8 cellular contexts compared by ENCODE assay signal in genomic region chr10:60208676-60209269, GRCh38.
DNase-seq lines count a peak whose midpoint lies in the region; ATAC-seq, FAIRE-seq and TF ChIP-seq lines count a peak whose summit lies in the region.

No MANE protein-coding gene starts in this region.

- H3K27ac Mint-ChIP-seq in neural crest cell (ENCODE audit: unreplicated experiment), result no peak overlapping the region

- DNase-seq in AG09309 (ENCODE audit: low read depth) (no peak), NCI-H82 (lab: John Stamatoyannopoulos, UW) (peak; percentile 77), neural crest cell (ENCODE audit: low read depth, low spot score) (no peak), activated gamma-delta T cell (lab: John Stamatoyannopoulos, UW) (no peak)

- H3K36me3 Mint-ChIP-seq in neural crest cell (ENCODE audit: low read depth), result peaks cover 2% of the 10 kb centered on the region

- TF ChIP-seq CTCF in AG09309 (IDR thresholded peaks at IDR 0.05; ENCODE audit: control insufficient read depth, insufficient read depth, low read depth, low read length, missing control alignments), result peak; percentile 72
- TF ChIP-seq CTCF in neural crest cell (conservative IDR thresholded peaks at IDR 0.05), result peak; percentile 83

- no peaks in the 10 kb centered on the region for H3K27me3 Mint-ChIP-seq in neural crest cell (ENCODE audit: low read depth)

- no peak overlapping the region for H3K4me3 ChIP-seq in AG09309 (ENCODE audit: control insufficient read depth, low read depth, low read length)

- peak; percentile 48 for FAIRE-seq in endometrium (lab: Jason Lieb, UNC)

- ATAC-seq in GM19351 (IDR thresholded peaks at IDR 0.05; ENCODE audit: unreplicated experiment), result peak; percentile 70
- ATAC-seq in HG02938 (IDR thresholded peaks at IDR 0.05; ENCODE audit: unreplicated experiment), result no peak
- ATAC-seq in HG02973 (IDR thresholded peaks at IDR 0.05; ENCODE audit: unreplicated experiment), result no peak

- no peaks in the 10 kb centered on the region for H3K9me3 Mint-ChIP-seq in neural crest cell

- H3K4me1 Mint-ChIP-seq in neural crest cell, result peaks cover 9% of the 10 kb centered on the region

- H3K4me3 Mint-ChIP-seq in neural crest cell, result no peak overlapping the region
